In genomic region chr7:30349170-30349569, GRCh38 we compare ENCODE assay signal across 2 cellular contexts.
TF ChIP-seq lines count a peak whose summit lies in the region.

No MANE protein-coding gene starts in this region.

TF ChIP-seq in HCT116, 20 proteins besides CTCF, POLR2A, EP300 and RAD21 (continued from another document):
- TF ChIP-seq SIN3A (IDR thresholded peaks at IDR 0.05; ENCODE audit: low read depth) (no peak), FOSL1 (IDR thresholded peaks at IDR 0.05; ENCODE audit: low read depth) (no peak), ELF1 (IDR thresholded peaks at IDR 0.05; ENCODE audit: borderline replicate concordance, low read depth) (no peak), ZBTB33 (IDR thresholded peaks at IDR 0.05; ENCODE audit: extremely low read depth, insufficient replicate concordance, low read length) (no peak), CEBPB (IDR thresholded peaks at IDR 0.05; ENCODE audit: low read depth) (no peak), TCF7L2 (IDR thresholded peaks at IDR 0.05; ENCODE audit: borderline replicate concordance, extremely low read depth, insufficient read depth, insufficient read length) (no peak)
TF ChIP-seq in HCT116: peak in this region for 0.

TF ChIP-seq in WTC11, 78 proteins besides CTCF, POLR2A, EP300 and RAD21 (continued from another document):
- TF ChIP-seq PRDM15 (CRISPR knock-in tag; IDR thresholded peaks at IDR 0.05) (no peak), ZNF219 (CRISPR knock-in tag; IDR thresholded peaks at IDR 0.05; ENCODE audit: borderline replicate concordance) (no peak), TCF7 (CRISPR knock-in tag; IDR thresholded peaks at IDR 0.05; ENCODE audit: low read depth) (no peak), E2F4 (CRISPR knock-in tag; IDR thresholded peaks at IDR 0.05; ENCODE audit: borderline replicate concordance, low read depth) (no peak), RORB (CRISPR knock-in tag; IDR thresholded peaks at IDR 0.05) (no peak), ZNF121 (CRISPR knock-in tag; IDR thresholded peaks at IDR 0.05) (no peak), PREB (CRISPR knock-in tag; IDR thresholded peaks at IDR 0.05; ENCODE audit: borderline replicate concordance) (no peak), MAX (CRISPR knock-in tag; IDR thresholded peaks at IDR 0.05) (no peak)
